In genomic region chr19:44582581-44583265, GRCh38 we compare ENCODE assay signal across 9 cellular contexts. TPM values are rescaled to one million over a fixed set of nuclear protein-coding genes. Genes with fewer than 3 reads are reported as not detected.
DNase-seq lines count a peak whose midpoint lies in the region; ATAC-seq and TF ChIP-seq lines count a peak whose summit lies in the region.
"Had no signal": no experiment of that assay in that cellular context is flagged by ENCODE, and none has a peak within 500 bp of the region (broad histone marks: within the 10 kb centered on the region; RNA-seq: fewer than 3 reads in every experiment).

No MANE protein-coding gene starts in this region.

- H3K9me3 Mint-ChIP-seq in Caco-2 (ENCODE audit: unreplicated experiment), result peaks cover 12% of the 10 kb centered on the region

- BruUV-seq in Caco-2 (replicated peaks; lab: Mats Ljungman, UMichigan), result no TSS peak

- H3K4me3 Mint-ChIP-seq in Caco-2 (ENCODE audit: unreplicated experiment), result no peak overlapping the region

- POLR2A ChIA-PET in AG04450 (lab: Yijun Ruan, JAX) (no interaction called here), Caco-2 (lab: Charles Lee) (no interaction called here)

- TF ChIP-seq CTCF in AG04450 (IDR thresholded peaks at IDR 0.05; ENCODE audit: low read depth, low read length), result peak; percentile 54
- peak; percentile 55 for TF ChIP-seq CTCF in GM13977 (IDR thresholded peaks at IDR 0.05; ENCODE audit: extremely low read depth, insufficient read depth, missing control alignments)
- peak; percentile 74 for TF ChIP-seq CTCF in VCaP (conservative IDR thresholded peaks at IDR 0.05)
- TF ChIP-seq CTCF in Caco-2 (IDR thresholded peaks at IDR 0.05; ENCODE audit: insufficient read depth in 1 of 2, low read depth in 1 of 2, low read length in 1 of 2, severe bottlenecking in 1 of 2, unreplicated experiment in 1 of 2), result peak in 1 of 2 experiments; percentile 53

- H3K27me3 ChIP-seq in AG04450 (ENCODE audit: control insufficient read depth, insufficient read depth, low read length), result no peaks in the 10 kb centered on the region
- H3K27me3 ChIP-seq in Caco-2 (replicated peaks; ENCODE audit: control insufficient read depth, insufficient read depth, low read length), result no peaks in the 10 kb centered on the region
- H3K27me3 ChIP-seq: thyroid gland had no signal

- H3K4me3 ChIP-seq in AG04450 (ENCODE audit: low read depth, low read length) (no peak overlapping the region), Caco-2 (ENCODE audit: low read depth, low read length) (no peak overlapping the region)
- H3K4me3 ChIP-seq: thyroid gland had no signal

- peaks cover 7% of the 10 kb centered on the region for H3K4me1 ChIP-seq in Caco-2
- H3K4me1 ChIP-seq: thyroid gland had no signal

- in situ Hi-C loops in GM13977 (cut with MboI; ENCODE audit: low pct_unique_long_range_greater_than_20kb, low sequenced_read_pairs, unreplicated experiment), result no loop called here

- peaks cover 4% of the 10 kb centered on the region; the same call in 1 of the 2 replicates for H3K9me3 ChIP-seq in AG04450 (ENCODE audit: control insufficient read depth, insufficient read depth, low read length)
- H3K9me3 ChIP-seq in Caco-2, result no peaks in the 10 kb centered on the region
- H3K9me3 ChIP-seq: thyroid gland had no signal

- no peaks in the 10 kb centered on the region for H3K36me3 Mint-ChIP-seq in Caco-2 (ENCODE audit: insufficient read depth, unreplicated experiment)

- H3K4me1 Mint-ChIP-seq in Caco-2 (ENCODE audit: low read depth, unreplicated experiment), result peaks cover 30% of the 10 kb centered on the region

- DNase-seq in AG04450 (ENCODE audit: low read depth, low spot score) (no peak), GM13977 (ENCODE audit: low spot score) (peak; percentile 21), islet precursor cell (peak; percentile 70), Caco-2 (no peak), NCI-H1417 (lab: John Stamatoyannopoulos, UW) (no peak)

- intact Hi-C loops in Caco-2 (cut with micrococcal nuclease; ENCODE audit: unreplicated experiment), result no loop called here

- H3K27ac ChIP-seq in AG04450 (ENCODE audit: low read depth, low read length) (no peak overlapping the region), VCaP (no peak overlapping the region)
- H3K27ac ChIP-seq: thyroid gland had no signal

- ATAC-seq in HG03280 (IDR thresholded peaks at IDR 0.05; ENCODE audit: unreplicated experiment) (no peak), GM18868 (IDR thresholded peaks at IDR 0.05; ENCODE audit: unreplicated experiment) (no peak)

- H3K36me3 ChIP-seq in Caco-2 (ENCODE audit: control insufficient read depth, insufficient read depth, low read length), result no peaks in the 10 kb centered on the region
- H3K36me3 ChIP-seq: thyroid gland had no signal

- no peak overlapping the region for H3K27ac Mint-ChIP-seq in Caco-2 (ENCODE audit: unreplicated experiment)

- CTCF ChIA-PET in AG04450 (lab: Charles Lee), result interaction anchor here (0.7 to 4.4 kb wide), 6 partner anchors 11 to 1533 kb away, joined by 3 to 29 read pairs (median 4); no protein-coding TSS in a partner anchor
- CTCF ChIA-PET in Caco-2 (lab: Charles Lee), result interaction anchor here (0.6 to 2.1 kb wide), 6 partner anchors 12 to 224 kb away, joined by 3 to 11 read pairs (median 4); no protein-coding TSS in a partner anchor

- H3K27me3 Mint-ChIP-seq in Caco-2 (ENCODE audit: insufficient read depth, unreplicated experiment), result no peaks in the 10 kb centered on the region

RNA-seq across cellular contexts. Expression of gene IGSF23, which starts 30.6 kb away (rescaled TPM):
- polyA plus RNA-seq in AG04450 (2011; rRNA removed), result 0.27 and 0.37 TPM in 2 replicates
- polyA minus RNA-seq in AG04450 (2011; rRNA and poly(A)+ RNA removed), result not detected in 2 replicates
- 3.9 and 6.8 TPM in 2 replicates for total RNA-seq in Caco-2 (2022)
- total RNA-seq: thyroid gland had no signal

RNA-seq across cellular contexts. Expression of gene CEACAM20, which starts 53.2 kb away (rescaled TPM):
- polyA plus RNA-seq in AG04450 (2011; rRNA removed), result not detected in 2 replicates
- polyA minus RNA-seq in AG04450 (2011; rRNA and poly(A)+ RNA removed), result 0.09 TPM in 1 of 2 replicates, not detected in the other
- total RNA-seq in Caco-2 (2022), result 0.16 TPM in 1 of 2 replicates, not detected in the other
- total RNA-seq: thyroid gland had no signal

Comparison
In these comparisons a context has a peak if more than half of its experiments do, and no peak if none do; other contexts are left out.
1. DNase-seq: peak in GM13977 (single experiment) and islet precursor cell (single experiment); none in AG04450 (single experiment), Caco-2 (0 of 2) and NCI-H1417 (0 of 3).